In genomic region chr20:41137412-41138216, GRCh38 we compare ENCODE assay signal across 1 cellular context.
TF ChIP-seq lines count a peak whose summit lies in the region.

Gene PLCG1 (plus strand): TSS chr20:41137543. CDS start chr20:41137642, 99 bp downstream.

TF ChIP-seq in H1, 55 proteins besides CTCF, POLR2A, EP300 and RAD21 (continued from another document):
- TF ChIP-seq EGR1 (IDR thresholded peaks at IDR 0.05; ENCODE audit: borderline replicate concordance, low read depth, low read length) (peak; percentile 67; the same call in 1 of the 2 replicates), HDAC6 (IDR thresholded peaks at IDR 0.05; ENCODE audit: low read depth, low read length) (no peak), SRF (IDR thresholded peaks at IDR 0.05; ENCODE audit: low read depth, low read length) (0 out of 2 replicates have a peak, but pooled peaks have one; percentile 24), MAX (IDR thresholded peaks at IDR 0.05) (peak; percentile 22; the same call in 1 of the 2 replicates), JUN (IDR thresholded peaks at IDR 0.05; ENCODE audit: low read depth, low read length) (no peak), HDAC2 (IDR thresholded peaks at IDR 0.05; ENCODE audit: borderline replicate concordance in 1 of 2, low read depth in 2 of 2, low read length in 2 of 2) (peak in 1 of 2 experiments; percentile 47; a peak in 1 of 4 replicates), CEBPB (IDR thresholded peaks at IDR 0.05; ENCODE audit: low read depth, low read length) (no peak), EZH2 (IDR thresholded peaks at IDR 0.05; ENCODE audit: low read depth, low read length, severe bottlenecking) (no peak), POLR2AphosphoS5 (IDR thresholded peaks at IDR 0.05; ENCODE audit: low read depth, low read length) (peak; percentile 88), ZNF274 (IDR thresholded peaks at IDR 0.05; ENCODE audit: borderline replicate concordance, extremely low read depth, low read length) (no peak), CTBP2 (IDR thresholded peaks at IDR 0.05; ENCODE audit: borderline replicate concordance, insufficient read depth, insufficient read length, low read length) (no peak), SIX5 (IDR thresholded peaks at IDR 0.05; ENCODE audit: low read depth, low read length) (no peak), CHD1 (IDR thresholded peaks at IDR 0.05; ENCODE audit: low read depth, low read length) (no peak), JUND (IDR thresholded peaks at IDR 0.05; ENCODE audit: low read length) (no peak), KDM4A (IDR thresholded peaks at IDR 0.05; ENCODE audit: low read depth, low read length, severe bottlenecking) (peak; percentile 25), BACH1 (IDR thresholded peaks at IDR 0.05; ENCODE audit: low read length) (no peak), SP4 (IDR thresholded peaks at IDR 0.05; ENCODE audit: low read length) (no peak; the same call in 1 of the 2 replicates), TAF1 (IDR thresholded peaks at IDR 0.05; ENCODE audit: low read depth, low read length) (peak; percentile 81), CBX8 (IDR thresholded peaks at IDR 0.05; ENCODE audit: borderline replicate concordance, low read depth, low read length) (no peak), TAF7 (optimal IDR thresholded peaks at IDR 0.05; ENCODE audit: borderline replicate concordance, low read depth, low read length) (peak; percentile 4), RFX5 (IDR thresholded peaks at IDR 0.05; ENCODE audit: borderline replicate concordance, low read depth, low read length) (no peak), SAP30 (IDR thresholded peaks at IDR 0.05; ENCODE audit: insufficient read depth, insufficient replicate concordance, low read length) (no peak)
- TF ChIP-seq, protein P1, sequence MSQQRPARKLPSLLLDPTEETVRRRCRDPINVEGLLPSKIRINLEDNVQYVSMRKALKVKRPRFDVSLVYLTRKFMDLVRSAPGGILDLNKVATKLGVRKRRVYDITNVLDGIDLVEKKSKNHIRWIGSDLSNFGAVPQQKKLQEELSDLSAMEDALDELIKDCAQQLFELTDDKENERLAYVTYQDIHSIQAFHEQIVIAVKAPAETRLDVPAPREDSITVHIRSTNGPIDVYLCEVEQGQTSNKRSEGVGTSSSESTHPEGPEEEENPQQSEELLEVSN (IDR thresholded peaks at IDR 0.05): no peak
